ENCODE assay signal across 10 cellular contexts in the genomic region with DNA sequence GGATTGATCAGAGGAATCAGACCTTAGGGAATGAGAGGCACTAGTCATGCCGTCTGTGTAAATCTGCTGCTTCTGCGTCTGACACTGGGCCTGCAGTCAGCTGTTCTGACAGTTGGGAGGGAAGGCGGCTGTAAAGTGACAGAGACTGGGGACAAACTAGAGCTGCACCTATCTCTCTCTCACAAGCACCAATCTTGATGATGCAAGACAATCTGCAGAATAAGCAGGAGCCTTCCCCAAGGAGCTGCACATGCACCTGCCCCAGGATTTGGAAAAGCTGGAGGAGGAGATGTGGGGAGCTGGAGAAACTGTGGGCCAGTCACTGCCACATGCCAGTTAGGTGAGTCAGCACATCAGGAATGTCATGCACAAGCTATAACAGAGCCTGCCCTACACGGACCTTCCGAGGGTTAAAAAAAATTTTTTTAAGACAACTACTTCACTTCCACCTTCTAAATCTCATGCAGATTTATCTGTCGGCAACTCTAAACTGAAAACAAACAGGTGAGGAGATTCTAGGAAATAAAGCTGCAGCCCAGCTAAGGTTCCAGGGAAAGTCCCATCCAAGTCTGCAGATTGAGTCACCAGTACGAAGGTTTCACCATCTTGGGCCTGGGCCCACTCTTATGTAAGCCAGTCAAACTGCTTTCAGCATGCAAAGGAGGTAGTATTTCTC. TPM values are rescaled to one million over a fixed set of nuclear protein-coding genes. Genes with fewer than 3 reads are reported as not detected.
DNase-seq lines count a peak whose midpoint lies in the region; ATAC-seq and TF ChIP-seq lines count a peak whose summit lies in the region.
"Had no signal": no experiment of that assay in that cellular context is flagged by ENCODE, and none has a peak within 500 bp of the region (broad histone marks: within the 10 kb centered on the region; RNA-seq: fewer than 3 reads in every experiment).

No MANE protein-coding gene starts in this region.

- H3K79me2 ChIP-seq in SK-N-SH (ENCODE audit: insufficient read depth) = no peaks in the 10 kb centered on the region

- TF ChIP-seq RAD21 in SK-N-SH (IDR thresholded peaks at IDR 0.05; ENCODE audit: low read length) = no peak

- no peaks in the 10 kb centered on the region for H3K9me2 ChIP-seq in SK-N-SH

- H3K4me2 ChIP-seq in SK-N-SH = peak overlapping the region; percentile 61

- no peak overlapping the region for H2AFZ ChIP-seq in SK-N-SH (ENCODE audit: low read depth)

- peaks cover 24% of the 10 kb centered on the region for H3F3A ChIP-seq in SK-N-SH (replicated peaks; ENCODE audit: insufficient read depth)

- TF ChIP-seq EP300 in SK-N-SH (IDR thresholded peaks at IDR 0.05; ENCODE audit: borderline replicate concordance in 1 of 2, low read depth in 1 of 2, low read length in 1 of 2) = peak in 1 of 2 experiments; percentile 64; a peak in 2 of 4 replicates

- DNase-seq in GM03348 (ENCODE audit: low spot score) = peak; percentile 84
- no peak for DNase-seq in SK-N-SH
- peak; percentile 53 for DNase-seq in glutamatergic neuron
- peak; percentile 22 for DNase-seq in pulmonary artery endothelial cell (ENCODE audit: low read depth, low spot score)
- no peak for DNase-seq in GM13976 (ENCODE audit: low spot score)
- no peak for DNase-seq in DMS153 treated with DMSO at 0.1 percent for 48 hours (lab: John Stamatoyannopoulos, UW; ENCODE audit: unreplicated experiment)
- no peak for DNase-seq in NOMO-1 treated with dmso at 0.1 percent for 144 hours (lab: John Stamatoyannopoulos, UW; ENCODE audit: unreplicated experiment)
- no peak for DNase-seq in activated CD8-positive, alpha-beta T cell treated with anti-CD3 and anti-CD28 coated beads, Interleukin-2, amount 10 ng/mL, durations not matched to agents 7 days and 5 days
- DNase-seq: activated B cell treated with CpG ODN at 0.5 μM for 24 hours, KG1 had no signal

- CTCF ChIA-PET in SK-N-SH (lab: Yijun Ruan, JAX) = interaction anchor here (0.6 to 1.8 kb wide), 3 partner anchors 9 to 79 kb away, joined by 3 to 6 read pairs (median 4); no protein-coding TSS in a partner anchor
- CTCF ChIA-PET in activated CD8-positive, alpha-beta T cell treated with anti-CD3 and anti-CD28 coated beads, Interleukin-2, amount 10 ng/mL, durations not matched to agents 7 days and 5 days (lab: Charles Lee) = no interaction called here

- POLR2A ChIA-PET in SK-N-SH (lab: Yijun Ruan, JAX) = no interaction called here
- POLR2A ChIA-PET in activated CD8-positive, alpha-beta T cell treated with anti-CD3 and anti-CD28 coated beads, Interleukin-2, amount 10 ng/mL, durations not matched to agents 7 days and 5 days (lab: Charles Lee) = no interaction called here

- 23% methylated on average over 7 of the region's 7 CpGs for WGBS in SK-N-SH (ENCODE audit: low lambda C conversion rate)

- peaks cover 4% of the 10 kb centered on the region; the same call in 1 of the 2 replicates for H4K20me1 ChIP-seq in SK-N-SH (ENCODE audit: insufficient read depth)

- H3K4me1 ChIP-seq in SK-N-SH (ENCODE audit: control insufficient read depth in 1 of 2, insufficient read depth in 2 of 2, low read depth in 1 of 2, low read length in 1 of 2) = peaks cover 20 to 41% of the 10 kb centered on the region in 2 experiments

- H3K27me3 Mint-ChIP-seq in glutamatergic neuron (ENCODE audit: unreplicated experiment) = peaks cover 3% of the 10 kb centered on the region
- H3K27me3 Mint-ChIP-seq in activated CD8-positive, alpha-beta T cell treated with anti-CD3 and anti-CD28 coated beads, Interleukin-2, amount 10 ng/mL, durations not matched to agents 7 days and 5 days (ENCODE audit: low read depth) = peaks cover 23% of the 10 kb centered on the region

- no peaks in the 10 kb centered on the region for H3K9me3 ChIP-seq in SK-N-SH

- peak overlapping the region; percentile 84 for H3K27ac Mint-ChIP-seq in glutamatergic neuron (ENCODE audit: unreplicated experiment)
- H3K27ac Mint-ChIP-seq in activated CD8-positive, alpha-beta T cell treated with anti-CD3 and anti-CD28 coated beads, Interleukin-2, amount 10 ng/mL, durations not matched to agents 7 days and 5 days = no peak overlapping the region
- H3K27ac Mint-ChIP-seq: activated B cell treated with CpG ODN at 0.5 μM for 24 hours had no signal

- no peak for ATAC-seq in activated CD8-positive, alpha-beta T cell treated with anti-CD3 and anti-CD28 coated beads, Interleukin-2, amount 10 ng/mL, durations not matched to agents 7 days and 5 days

- H3K4me3 ChIP-seq in SK-N-SH (ENCODE audit: low read depth in 2 of 2, low read length in 1 of 2) = 0 out of 4 replicates have a peak overlapping the region, but pooled peaks of 1 of the 2 experiments have one; percentile 23

- no peaks in the 10 kb centered on the region for H3K36me3 Mint-ChIP-seq in glutamatergic neuron (ENCODE audit: unreplicated experiment)
- no peaks in the 10 kb centered on the region for H3K36me3 Mint-ChIP-seq in activated CD8-positive, alpha-beta T cell treated with anti-CD3 and anti-CD28 coated beads, Interleukin-2, amount 10 ng/mL, durations not matched to agents 7 days and 5 days (ENCODE audit: low read depth)

- no peaks in the 10 kb centered on the region for H3K27me3 ChIP-seq in SK-N-SH (ENCODE audit: insufficient read depth)

- in situ Hi-C loops in GM13976 (cut with MboI; ENCODE audit: low sequenced_read_pairs, unreplicated experiment) = no loop called here

- peaks cover 14% of the 10 kb centered on the region for H3K9me3 Mint-ChIP-seq in glutamatergic neuron (ENCODE audit: unreplicated experiment)
- H3K9me3 Mint-ChIP-seq in activated CD8-positive, alpha-beta T cell treated with anti-CD3 and anti-CD28 coated beads, Interleukin-2, amount 10 ng/mL, durations not matched to agents 7 days and 5 days (ENCODE audit: insufficient read depth) = no peaks in the 10 kb centered on the region
- H3K9me3 Mint-ChIP-seq: activated B cell treated with CpG ODN at 0.5 μM for 24 hours had no signal

- peaks cover 55% of the 10 kb centered on the region for H3K4me1 Mint-ChIP-seq in glutamatergic neuron (ENCODE audit: low read depth, unreplicated experiment)
- H3K4me1 Mint-ChIP-seq in activated CD8-positive, alpha-beta T cell treated with anti-CD3 and anti-CD28 coated beads, Interleukin-2, amount 10 ng/mL, durations not matched to agents 7 days and 5 days (ENCODE audit: low read depth) = no peaks in the 10 kb centered on the region

- peak overlapping the region; percentile 55 for H3K4me3 Mint-ChIP-seq in glutamatergic neuron (ENCODE audit: unreplicated experiment)
- H3K4me3 Mint-ChIP-seq in activated CD8-positive, alpha-beta T cell treated with anti-CD3 and anti-CD28 coated beads, Interleukin-2, amount 10 ng/mL, durations not matched to agents 7 days and 5 days = no peak overlapping the region
- H3K4me3 Mint-ChIP-seq: activated B cell treated with CpG ODN at 0.5 μM for 24 hours had no signal

- H3K9ac ChIP-seq in SK-N-SH = no peak overlapping the region

- H3K27ac ChIP-seq in SK-N-SH (ENCODE audit: low read depth in 2 of 2, low read length in 1 of 2) = peak overlapping the region in 1 of 2 experiments; percentile 38; a peak in 2 of 4 replicates

- peaks cover 4 to 12% of the 10 kb centered on the region in 2 experiments for H3K36me3 ChIP-seq in SK-N-SH (replicated peaks in 1 of 2; ENCODE audit: control insufficient read depth in 1 of 2, insufficient read depth in 2 of 2, low read length in 1 of 2)

- TF ChIP-seq CTCF in SK-N-SH (IDR thresholded peaks at IDR 0.05) (no peak), glutamatergic neuron (IDR thresholded peaks at IDR 0.05; ENCODE audit: partially characterized antibody, unreplicated experiment) (no peak), GM13976 (IDR thresholded peaks at IDR 0.05; ENCODE audit: borderline replicate concordance, control extremely low read depth, extremely low read depth, insufficient read depth, missing control alignments) (no peak)

TF ChIP-seq in SK-N-SH, 30 proteins besides CTCF, POLR2A, EP300 and RAD21 (continues in another document):
- TF ChIP-seq RCOR1 (IDR thresholded peaks at IDR 0.05; ENCODE audit: low read length) = no peak
- TF ChIP-seq, protein P1, sequence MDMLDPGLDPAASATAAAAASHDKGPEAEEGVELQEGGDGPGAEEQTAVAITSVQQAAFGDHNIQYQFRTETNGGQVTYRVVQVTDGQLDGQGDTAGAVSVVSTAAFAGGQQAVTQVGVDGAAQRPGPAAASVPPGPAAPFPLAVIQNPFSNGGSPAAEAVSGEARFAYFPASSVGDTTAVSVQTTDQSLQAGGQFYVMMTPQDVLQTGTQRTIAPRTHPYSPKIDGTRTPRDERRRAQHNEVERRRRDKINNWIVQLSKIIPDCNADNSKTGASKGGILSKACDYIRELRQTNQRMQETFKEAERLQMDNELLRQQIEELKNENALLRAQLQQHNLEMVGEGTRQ (IDR thresholded peaks at IDR 0.05; ENCODE audit: borderline replicate concordance, low read depth, low read length) = no peak
- TF ChIP-seq, protein P2, sequence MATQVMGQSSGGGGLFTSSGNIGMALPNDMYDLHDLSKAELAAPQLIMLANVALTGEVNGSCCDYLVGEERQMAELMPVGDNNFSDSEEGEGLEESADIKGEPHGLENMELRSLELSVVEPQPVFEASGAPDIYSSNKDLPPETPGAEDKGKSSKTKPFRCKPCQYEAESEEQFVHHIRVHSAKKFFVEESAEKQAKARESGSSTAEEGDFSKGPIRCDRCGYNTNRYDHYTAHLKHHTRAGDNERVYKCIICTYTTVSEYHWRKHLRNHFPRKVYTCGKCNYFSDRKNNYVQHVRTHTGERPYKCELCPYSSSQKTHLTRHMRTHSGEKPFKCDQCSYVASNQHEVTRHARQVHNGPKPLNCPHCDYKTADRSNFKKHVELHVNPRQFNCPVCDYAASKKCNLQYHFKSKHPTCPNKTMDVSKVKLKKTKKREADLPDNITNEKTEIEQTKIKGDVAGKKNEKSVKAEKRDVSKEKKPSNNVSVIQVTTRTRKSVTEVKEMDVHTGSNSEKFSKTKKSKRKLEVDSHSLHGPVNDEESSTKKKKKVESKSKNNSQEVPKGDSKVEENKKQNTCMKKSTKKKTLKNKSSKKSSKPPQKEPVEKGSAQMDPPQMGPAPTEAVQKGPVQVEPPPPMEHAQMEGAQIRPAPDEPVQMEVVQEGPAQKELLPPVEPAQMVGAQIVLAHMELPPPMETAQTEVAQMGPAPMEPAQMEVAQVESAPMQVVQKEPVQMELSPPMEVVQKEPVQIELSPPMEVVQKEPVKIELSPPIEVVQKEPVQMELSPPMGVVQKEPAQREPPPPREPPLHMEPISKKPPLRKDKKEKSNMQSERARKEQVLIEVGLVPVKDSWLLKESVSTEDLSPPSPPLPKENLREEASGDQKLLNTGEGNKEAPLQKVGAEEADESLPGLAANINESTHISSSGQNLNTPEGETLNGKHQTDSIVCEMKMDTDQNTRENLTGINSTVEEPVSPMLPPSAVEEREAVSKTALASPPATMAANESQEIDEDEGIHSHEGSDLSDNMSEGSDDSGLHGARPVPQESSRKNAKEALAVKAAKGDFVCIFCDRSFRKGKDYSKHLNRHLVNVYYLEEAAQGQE (IDR thresholded peaks at IDR 0.05; ENCODE audit: low read depth, low read length) = no peak

RNA-seq across cellular contexts. Expression of a gene that starts 39.2 kb away (rescaled TPM):
- polyA plus RNA-seq in SK-N-SH (2012; rRNA removed) = 0.36 and 0.44 TPM in 2 replicates
- polyA plus RNA-seq in SK-N-SH (2012; cell fraction: cytosol; rRNA removed) = 0.30 and 0.33 TPM in 2 replicates
- polyA plus RNA-seq in SK-N-SH (2012; cell fraction: nucleus; rRNA removed) = 0.20 and 0.93 TPM in 2 replicates
- total RNA-seq in glutamatergic neuron (ENCODE audit: unreplicated experiment) (1.3 TPM), pulmonary artery endothelial cell (under 0.01 and 0.07 TPM in 2 replicates)
- total RNA-seq in activated CD8-positive, alpha-beta T cell treated with anti-CD3 and anti-CD28 coated beads, Interleukin-2, amount 10 ng/mL, durations not matched to agents 7 days and 5 days = not detected

Comparison
In these comparisons a context has a peak if more than half of its experiments do, and no peak if none do; other contexts are left out.
1. DNase-seq: peak in GM03348 (single experiment), glutamatergic neuron (single experiment) and pulmonary artery endothelial cell (single experiment); none in SK-N-SH (single experiment), GM13976 (single experiment), DMS153 treated with DMSO at 0.1 percent for 48 hours (single experiment), NOMO-1 treated with dmso at 0.1 percent for 144 hours (single experiment) and activated CD8-positive, alpha-beta T cell treated with anti-CD3 and anti-CD28 coated beads, Interleukin-2, amount 10 ng/mL, durations not matched to agents 7 days and 5 days (single experiment).